ENCODE assay signal across 1 cellular context in genomic region chr9:87682085-87682484, GRCh38.
TF ChIP-seq lines count a peak whose summit lies in the region.

No MANE protein-coding gene starts in this region.

TF ChIP-seq in K562, 482 proteins besides CTCF, POLR2A, EP300 and RAD21:
- TF ChIP-seq ETV6 (IDR thresholded peaks at IDR 0.05; ENCODE audit: borderline replicate concordance in 1 of 2, low read depth in 2 of 2, low read length in 1 of 2) (no peak), ETV6 (CRISPR knock-in tag; IDR thresholded peaks at IDR 0.05; ENCODE audit: borderline replicate concordance) (no peak), CEBPB (tag; IDR thresholded peaks at IDR 0.05) (0 out of 2 replicates have a peak, but pooled peaks have one; percentile 13), MAFG (tag; conservative IDR thresholded peaks at IDR 0.05) (no peak), DACH1 (IDR thresholded peaks at IDR 0.05; ENCODE audit: partially characterized antibody) (no peak), ZNF239 (CRISPR knock-in tag; IDR thresholded peaks at IDR 0.05) (no peak), UBTF (IDR thresholded peaks at IDR 0.05; ENCODE audit: borderline replicate concordance in 1 of 2, low read depth in 2 of 2, low read length in 2 of 2) (no peak), FOXM1 (IDR thresholded peaks at IDR 0.05; ENCODE audit: low read depth) (no peak), FOXM1 (CRISPR knock-in tag; IDR thresholded peaks at IDR 0.05; ENCODE audit: low read depth) (no peak), XRCC4 (IDR thresholded peaks at IDR 0.05; ENCODE audit: extremely low read depth, insufficient read depth, insufficient read length) (no peak), LEF1 (IDR thresholded peaks at IDR 0.05) (no peak), ZEB2 (IDR thresholded peaks at IDR 0.05) (no peak), SAP30 (IDR thresholded peaks at IDR 0.05; ENCODE audit: borderline replicate concordance, insufficient read depth, low read depth, low read length, poor library complexity, severe bottlenecking) (no peak), CEBPG (CRISPR knock-in tag; IDR thresholded peaks at IDR 0.05) (no peak), CEBPG (tag; conservative IDR thresholded peaks at IDR 0.05 in 1 of 2, IDR thresholded peaks at IDR 0.05 in 1 of 2) (peak in 1 of 2 experiments; percentile 68; a peak in 2 of 4 replicates), SRSF1 (IDR thresholded peaks at IDR 0.05; ENCODE audit: low read depth, low read length) (no peak), CBX5 (IDR thresholded peaks at IDR 0.05; ENCODE audit: borderline replicate concordance, low read depth) (no peak), ATF3 (IDR thresholded peaks at IDR 0.05) (peak; percentile 42; the same call in 1 of the 2 replicates), ATF3 (CRISPR knock-in tag; conservative IDR thresholded peaks at IDR 0.05) (no peak), PTRF (tag; IDR thresholded peaks at IDR 0.05) (no peak), ARHGAP35 (IDR thresholded peaks at IDR 0.05; ENCODE audit: partially characterized antibody) (no peak), FOXK2 (conservative IDR thresholded peaks at IDR 0.05 in 1 of 2, IDR thresholded peaks at IDR 0.05 in 1 of 2; ENCODE audit: low read depth in 2 of 2) (no peak), CUX1 (CRISPR knock-in tag; IDR thresholded peaks at IDR 0.05) (no peak), ZNF699 (CRISPR knock-in tag; IDR thresholded peaks at IDR 0.05; ENCODE audit: insufficient replicate concordance) (no peak)
